Comparison of ENCODE assay signal across 11 cellular contexts in the genomic region with DNA sequence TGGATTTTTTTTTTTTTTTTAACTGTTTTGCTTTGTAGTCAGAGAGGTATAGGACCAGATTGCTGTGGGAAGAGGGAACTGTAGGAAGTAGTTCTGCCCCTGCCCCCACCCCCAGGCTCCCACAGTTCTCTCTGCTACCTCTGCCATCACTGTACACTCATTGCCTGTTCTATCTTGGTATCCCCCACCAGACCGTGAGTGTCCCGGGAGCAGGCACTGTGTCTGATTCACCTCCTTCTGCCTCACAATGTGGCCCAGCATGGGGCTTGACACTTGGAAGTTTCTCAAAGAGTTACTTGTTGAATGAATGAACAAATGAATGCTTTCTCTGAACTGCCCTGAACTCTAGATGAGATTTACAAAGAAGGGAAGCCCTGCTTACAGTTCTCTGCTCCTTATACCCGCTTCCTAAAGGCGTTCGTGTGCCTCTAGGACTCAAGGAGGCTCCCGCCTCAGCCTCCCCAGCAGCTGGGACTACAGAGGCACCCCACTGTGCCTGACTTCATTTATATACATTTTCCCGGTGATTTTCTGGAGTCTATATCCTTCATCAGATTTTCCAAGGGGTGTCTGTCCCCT. TPM values are rescaled to one million over a fixed set of nuclear protein-coding genes. Genes with fewer than 3 reads are reported as not detected.
DNase-seq lines count a peak whose midpoint lies in the region; ATAC-seq and TF ChIP-seq lines count a peak whose summit lies in the region.
"Had no signal": no experiment of that assay in that cellular context is flagged by ENCODE, and none has a peak within 500 bp of the region (broad histone marks: within the 10 kb centered on the region; RNA-seq: fewer than 3 reads in every experiment).

No MANE protein-coding gene starts in this region.

- WGBS in suprapubic skin, result 71% methylated on average over 7 of the region's 7 CpGs

- no peaks in the 10 kb centered on the region for H3K9me3 ChIP-seq in iPS-18a (ENCODE audit: control insufficient read depth, low read depth, low read length)
- H3K9me3 ChIP-seq in suprapubic skin, result no peaks in the 10 kb centered on the region

- no peak overlapping the region for H3K4me3 ChIP-seq in astrocyte of the spinal cord (ENCODE audit: low read depth, low read length)
- H3K4me3 ChIP-seq in iPS-18a (ENCODE audit: low read length), result peak overlapping the region; percentile 29
- no peak overlapping the region for H3K4me3 ChIP-seq in suprapubic skin
- H3K4me3 ChIP-seq: GM12878 had no signal

- H3K27ac ChIP-seq in iPS-18a (ENCODE audit: low read length) (peak overlapping the region; percentile 69), suprapubic skin (peak overlapping the region; percentile 89)

- peaks cover 31% of the 10 kb centered on the region for H3K4me1 ChIP-seq in iPS-18a (ENCODE audit: control insufficient read depth, low read depth, low read length)
- H3K4me1 ChIP-seq in suprapubic skin, result peaks cover 29% of the 10 kb centered on the region

- peak overlapping the region; percentile 26 for H3K9ac ChIP-seq in iPS-18a (ENCODE audit: low read length)

- no peak for TF ChIP-seq POLR2A in suprapubic skin (IDR thresholded peaks at IDR 0.05)

- no peak for ATAC-seq in GM18498 (IDR thresholded peaks at IDR 0.05; ENCODE audit: unreplicated experiment)
- no peak for ATAC-seq in HG03460 (IDR thresholded peaks at IDR 0.05; ENCODE audit: unreplicated experiment)

- H3K27me3 ChIP-seq in iPS-18a (ENCODE audit: control insufficient read depth, insufficient read depth, low read length) (no peaks in the 10 kb centered on the region), suprapubic skin (no peaks in the 10 kb centered on the region)

- H3K36me3 ChIP-seq in iPS-18a (ENCODE audit: control insufficient read depth, low read depth, low read length) (no peaks in the 10 kb centered on the region), suprapubic skin (no peaks in the 10 kb centered on the region)

- in situ Hi-C loops in astrocyte of the spinal cord (cut with HindIII; ENCODE audit: low sequenced_read_pairs), result no loop called here

- no peak for TF ChIP-seq CTCF in astrocyte of the spinal cord (IDR thresholded peaks at IDR 0.05; ENCODE audit: low read depth, low read length)
- TF ChIP-seq CTCF in suprapubic skin (IDR thresholded peaks at IDR 0.05), result no peak

- TF ChIP-seq EP300 in suprapubic skin (IDR thresholded peaks at IDR 0.05), result no peak

- DNase-seq in DMS53 (lab: John Stamatoyannopoulos, UW), result peak; percentile 14
- DNase-seq in DMS53 treated with DMSO at 0.1 percent for 48 hours (lab: John Stamatoyannopoulos, UW; ENCODE audit: unreplicated experiment), result no peak
- peak; percentile 92 for DNase-seq in astrocyte of the spinal cord (ENCODE audit: low read depth, low spot score)
- DNase-seq in suprapubic skin (ENCODE audit: low spot score in 2 of 2), result no peak
- DNase-seq in NCI-H1105 treated with DMSO at 0.1 percent for 48 hours (lab: John Stamatoyannopoulos, UW), result no peak
- DNase-seq: aorta; stimulated activated CD4-positive, alpha-beta T cell treated with anti-CD3 and anti-CD28 coated beads, Interleukin-4, amount 100 ng/mL, for 24 hours had no signal

RNA-seq across cellular contexts. Expression of a gene that starts 27.1 kb away (rescaled TPM):
- total RNA-seq in suprapubic skin, result 10 to 100 TPM; 47.4 to 66.9 (median 53.2) TPM

Comparison
In these comparisons a context has a peak if more than half of its experiments do, and no peak if none do; other contexts are left out.
1. DNase-seq: peak in DMS53 (single experiment) and astrocyte of the spinal cord (single experiment); none in DMS53 treated with DMSO at 0.1 percent for 48 hours (single experiment), suprapubic skin (0 of 2) and NCI-H1105 treated with DMSO at 0.1 percent for 48 hours (single experiment).